Comparison of ENCODE assay signal across 22 cellular contexts in the genomic region with DNA sequence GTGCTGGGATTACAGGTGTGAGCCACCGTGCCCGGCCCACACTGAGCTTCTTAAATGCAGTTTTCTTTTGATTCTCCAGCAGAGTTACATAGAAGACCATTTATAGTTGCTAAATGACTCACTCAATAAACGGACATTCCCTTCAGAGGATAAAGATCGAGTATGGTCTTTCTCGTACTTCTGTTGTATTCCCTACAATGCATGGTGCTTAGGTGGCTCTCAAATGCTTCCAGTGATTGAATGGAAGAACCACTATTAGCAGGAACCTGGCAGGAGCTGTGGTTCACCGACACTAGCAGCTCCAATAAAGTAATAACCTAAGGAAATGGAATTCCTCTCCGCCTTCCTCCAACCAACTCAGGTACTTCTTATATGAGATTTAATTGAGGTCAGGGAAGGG. TPM values are rescaled to one million over a fixed set of nuclear protein-coding genes. Genes with fewer than 3 reads are reported as not detected.
"Had no signal": no experiment of that assay in that cellular context is flagged by ENCODE, and none has a peak within 500 bp of the region (broad histone marks: within the 10 kb centered on the region; RNA-seq: fewer than 3 reads in every experiment).

No MANE protein-coding gene starts in this region.

- DNase-seq: activated CD4-positive, alpha-beta memory T cell treated with anti-CD3 and anti-CD28 coated beads for 36 hours; activated CD4-positive, alpha-beta T cell treated with anti-CD3 and anti-CD28 coated beads for 48 hours; activated gamma-delta T cell; activated naive CD4-positive, alpha-beta T cell treated with anti-CD3 and anti-CD28 coated beads, Interleukin-2, amount 50 U/mL, for 16 hours; activated naive CD8-positive, alpha-beta T cell treated with anti-CD3 and anti-CD28 coated beads, Interleukin-2, amount 50 U/mL, for 24 hours; cerebellar nuclear complex; cortex of kidney; foreskin fibroblast; heart right ventricle; lower lobe of right lung; mesendoderm; naive thymus-derived CD4-positive, alpha-beta T cell; occipital lobe; retina; stimulated activated CD4-positive, alpha-beta T cell treated with anti-CD3 and anti-CD28 coated beads, Interleukin-2, amount 100 ng/mL, for 48 hours; stimulated activated CD8-positive, alpha-beta memory T cell treated with anti-CD3 and anti-CD28 coated beads, Interleukin-4, amount 100 ng/mL, for 48 hours; stimulated activated naive B cell treated with anti-CD40 and anti-IgM and Interleukin-4, amounts not matched to agents 10 μg/mL and 1 μg/mL and 100 μg/mL, for 72 hours; upper lobe of right lung had no signal

- H3K36me3 ChIP-seq: heart right ventricle, lower lobe of right lung, thoracic aorta, upper lobe of right lung had no signal

- H3K36me3 Mint-ChIP-seq: activated CD4-positive, alpha-beta memory T cell treated with anti-CD3 and anti-CD28 coated beads for 36 hours; naive thymus-derived CD4-positive, alpha-beta T cell; stimulated activated naive B cell treated with anti-CD40 and anti-IgM and Interleukin-4, amounts not matched to agents 10 μg/mL and 1 μg/mL and 100 μg/mL, for 72 hours had no signal

- H3K27ac Mint-ChIP-seq: activated CD4-positive, alpha-beta memory T cell treated with anti-CD3 and anti-CD28 coated beads for 36 hours; activated naive CD8-positive, alpha-beta T cell treated with anti-CD3 and anti-CD28 coated beads, Interleukin-2, amount 50 U/mL, for 24 hours; activated T-helper 1 cell treated with anti-CD3 and anti-CD28 coated beads, Interleukin-12 subunit alpha, Interleukin-12 subunit beta, Interleukin-2, Interleukin-4 antibody, amounts not matched to agents 30 ng/mL and 10 ng/mL and 1 ng/mL, durations not matched to agents 14 hours and 24 hours and 36 hours; stimulated activated naive B cell treated with anti-CD40 and anti-IgM and Interleukin-4, amounts not matched to agents 10 μg/mL and 1 μg/mL and 100 μg/mL, for 72 hours had no signal

- H3K4me3 Mint-ChIP-seq: activated CD4-positive, alpha-beta memory T cell treated with anti-CD3 and anti-CD28 coated beads for 36 hours; activated naive CD8-positive, alpha-beta T cell treated with anti-CD3 and anti-CD28 coated beads, Interleukin-2, amount 50 U/mL, for 24 hours; activated T-helper 1 cell treated with anti-CD3 and anti-CD28 coated beads, Interleukin-12 subunit alpha, Interleukin-12 subunit beta, Interleukin-2, Interleukin-4 antibody, amounts not matched to agents 30 ng/mL and 10 ng/mL and 1 ng/mL, durations not matched to agents 14 hours and 24 hours and 36 hours; naive thymus-derived CD4-positive, alpha-beta T cell; neural crest cell; stimulated activated naive B cell treated with anti-CD40 and anti-IgM and Interleukin-4, amounts not matched to agents 10 μg/mL and 1 μg/mL and 100 μg/mL, for 72 hours had no signal

- H3K9me3 Mint-ChIP-seq: activated CD4-positive, alpha-beta memory T cell treated with anti-CD3 and anti-CD28 coated beads for 36 hours; activated naive CD8-positive, alpha-beta T cell treated with anti-CD3 and anti-CD28 coated beads, Interleukin-2, amount 50 U/mL, for 24 hours; activated T-helper 1 cell treated with anti-CD3 and anti-CD28 coated beads, Interleukin-12 subunit alpha, Interleukin-12 subunit beta, Interleukin-2, Interleukin-4 antibody, amounts not matched to agents 30 ng/mL and 10 ng/mL and 1 ng/mL, durations not matched to agents 14 hours and 24 hours and 36 hours; neural crest cell; stimulated activated naive B cell treated with anti-CD40 and anti-IgM and Interleukin-4, amounts not matched to agents 10 μg/mL and 1 μg/mL and 100 μg/mL, for 72 hours had no signal

- H3K27ac ChIP-seq: heart right ventricle, lower lobe of right lung, thoracic aorta, upper lobe of right lung had no signal

- ATAC-seq: activated naive CD8-positive, alpha-beta T cell treated with anti-CD3 and anti-CD28 coated beads, Interleukin-2, amount 50 U/mL, for 24 hours; heart right ventricle; lower lobe of right lung; naive thymus-derived CD4-positive, alpha-beta T cell; stimulated activated naive B cell treated with anti-CD40 and anti-IgM and Interleukin-4, amounts not matched to agents 10 μg/mL and 1 μg/mL and 100 μg/mL, for 72 hours; upper lobe of right lung had no signal

- H3K9me3 ChIP-seq: heart right ventricle, lower lobe of right lung, thoracic aorta, upper lobe of right lung had no signal

- FAIRE-seq: keratinocyte had no signal

- H3K4me3 ChIP-seq: heart right ventricle, lower lobe of right lung, thoracic aorta, upper lobe of right lung had no signal

RNA-seq across cellular contexts. Expression of a gene that starts 3.9 kb away (rescaled TPM):
- total RNA-seq: activated T-helper 1 cell treated with anti-CD3 and anti-CD28 coated beads, Interleukin-12 subunit alpha, Interleukin-12 subunit beta, Interleukin-2, Interleukin-4 antibody, amounts not matched to agents 30 ng/mL and 10 ng/mL and 1 ng/mL, durations not matched to agents 14 hours and 24 hours and 36 hours; neural crest cell had no signal
